24 cellular contexts compared by ENCODE assay signal in genomic region chr9:132327537-132327936, GRCh38.
"Had no signal": no experiment of that assay in that cellular context is flagged by ENCODE, and none has a peak within 500 bp of the region (broad histone marks: within the 10 kb centered on the region; RNA-seq: fewer than 3 reads in every experiment).

No MANE protein-coding gene starts in this region.

- H3K9me3 Mint-ChIP-seq: activated B cell treated with CpG ODN at 0.5 μM for 24 hours had no signal

- DNase-seq: activated B cell treated with CpG ODN at 0.5 μM for 24 hours; activated CD4-positive, alpha-beta memory T cell treated with anti-CD3 and anti-CD28 coated beads, Interleukin-2, amount 10 ng/mL, durations not matched to agents 7 days and 5 days; activated CD4-positive, alpha-beta T cell treated with anti-CD3 and anti-CD28 coated beads for 1 hour; activated CD4-positive, alpha-beta T cell treated with anti-CD3 and anti-CD28 coated beads, Interleukin-2, amount 10 ng/mL, durations not matched to agents 7 days and 5 days; activated naive CD8-positive, alpha-beta T cell treated with anti-CD3 and anti-CD28 coated beads, Interleukin-2, amount 50 U/mL, for 24 hours; activated T-cell treated with anti-CD3 and anti-CD28 coated beads, Interleukin-2, amount 50 U/mL, for 72 hours; amniotic stem cell; body of pancreas; NCI-H1092; NCI-H1417 treated with DMSO at 0.1 percent for 48 hours; NCI-H1694; NCI-H2029; NCI-H2107; NCI-H345; NCI-H510A treated with DMSO at 0.1 percent for 48 hours; Peyer's patch; Right ventricle myocardium superior; SJCRH30; SK-N-SH; T1000 had no signal

- H3K9ac ChIP-seq: KMS-11, SK-N-SH had no signal

- H3K4me3 ChIP-seq: ascending aorta, body of pancreas, Peyer's patch, SJCRH30 had no signal

- H3K4me3 Mint-ChIP-seq: activated B cell treated with CpG ODN at 0.5 μM for 24 hours; activated CD4-positive, alpha-beta memory T cell treated with anti-CD3 and anti-CD28 coated beads, Interleukin-2, amount 10 ng/mL, durations not matched to agents 7 days and 5 days; activated CD4-positive, alpha-beta T cell treated with anti-CD3 and anti-CD28 coated beads, Interleukin-2, amount 10 ng/mL, durations not matched to agents 7 days and 5 days; activated naive CD8-positive, alpha-beta T cell treated with anti-CD3 and anti-CD28 coated beads, Interleukin-2, amount 50 U/mL, for 24 hours; activated T-cell treated with anti-CD3 and anti-CD28 coated beads, Interleukin-2, amount 50 U/mL, for 72 hours had no signal

- H3K27me3 Mint-ChIP-seq: activated B cell treated with CpG ODN at 0.5 μM for 24 hours; activated CD4-positive, alpha-beta memory T cell treated with anti-CD3 and anti-CD28 coated beads, Interleukin-2, amount 10 ng/mL, durations not matched to agents 7 days and 5 days; activated CD4-positive, alpha-beta T cell treated with anti-CD3 and anti-CD28 coated beads, Interleukin-2, amount 10 ng/mL, durations not matched to agents 7 days and 5 days; activated naive CD8-positive, alpha-beta T cell treated with anti-CD3 and anti-CD28 coated beads, Interleukin-2, amount 50 U/mL, for 24 hours had no signal

- H3K4me1 ChIP-seq: ascending aorta, body of pancreas, Peyer's patch, SJCRH30 had no signal

- H3K27me3 ChIP-seq: ascending aorta, body of pancreas, Peyer's patch, SJCRH30 had no signal

- H3K27ac ChIP-seq: ascending aorta, body of pancreas, KMS-11, Peyer's patch, RWPE1, SJCRH30 had no signal

- ATAC-seq: activated naive CD4-positive, alpha-beta T cell treated with anti-CD3 and anti-CD28 coated beads, Interleukin-2, amount 50 U/mL, for 72 hours; activated naive CD8-positive, alpha-beta T cell treated with anti-CD3 and anti-CD28 coated beads, Interleukin-2, amount 50 U/mL, for 24 hours; activated T-cell treated with anti-CD3 and anti-CD28 coated beads, Interleukin-2, amount 50 U/mL, for 72 hours; body of pancreas had no signal

- H3K9me3 ChIP-seq: body of pancreas, Peyer's patch, SJCRH30, SK-N-SH had no signal

- H3K27ac Mint-ChIP-seq: activated CD4-positive, alpha-beta T cell treated with anti-CD3 and anti-CD28 coated beads, Interleukin-2, amount 10 ng/mL, durations not matched to agents 7 days and 5 days; activated naive CD4-positive, alpha-beta T cell treated with anti-CD3 and anti-CD28 coated beads, Interleukin-2, amount 50 U/mL, for 72 hours; activated naive CD8-positive, alpha-beta T cell treated with anti-CD3 and anti-CD28 coated beads, Interleukin-2, amount 50 U/mL, for 24 hours had no signal
